In genomic region chr9:131747352-131747751, GRCh38 we compare ENCODE assay signal across 9 cellular contexts. TPM values are rescaled to one million over a fixed set of nuclear protein-coding genes. Genes with fewer than 3 reads are reported as not detected.
DNase-seq lines count a peak whose midpoint lies in the region; ATAC-seq, FAIRE-seq and TF ChIP-seq lines count a peak whose summit lies in the region.
"Had no signal": no experiment of that assay in that cellular context is flagged by ENCODE, and none has a peak within 500 bp of the region (broad histone marks: within the 10 kb centered on the region; RNA-seq: fewer than 3 reads in every experiment).

No MANE protein-coding gene starts in this region.

- H3K27me3 Mint-ChIP-seq in astrocyte (ENCODE audit: low read depth, unreplicated experiment), result peaks cover 4% of the 10 kb centered on the region

- no peaks in the 10 kb centered on the region for H3K9me3 ChIP-seq in A673 (ENCODE audit: low read depth, low read length, poor library complexity, severe bottlenecking)
- no peaks in the 10 kb centered on the region for H3K9me3 ChIP-seq in astrocyte (ENCODE audit: insufficient read depth, low read depth, low read length)
- H3K9me3 ChIP-seq in tibial artery, result no peaks in the 10 kb centered on the region

- H3K27me3 ChIP-seq in A673 (replicated peaks; ENCODE audit: insufficient read depth, low read depth, low read length, poor library complexity) (no peaks in the 10 kb centered on the region), astrocyte (ENCODE audit: insufficient read depth, low read length) (peaks cover 6% of the 10 kb centered on the region), tibial artery (no peaks in the 10 kb centered on the region)

- no peak overlapping the region for H3K4me3 Mint-ChIP-seq in astrocyte (ENCODE audit: unreplicated experiment)

- peak; percentile 65 for TF ChIP-seq CTCF in A673 (conservative IDR thresholded peaks at IDR 0.05; ENCODE audit: low read depth, low read length)
- peak; percentile 50 for TF ChIP-seq CTCF in astrocyte (IDR thresholded peaks at IDR 0.05; ENCODE audit: insufficient read depth, low read depth, low read length)
- peak; percentile 36 to 45 for TF ChIP-seq CTCF in tibial artery (IDR thresholded peaks at IDR 0.05)

- intact Hi-C loops in A673 (cut with micrococcal nuclease; ENCODE audit: unreplicated experiment), result loop anchor here (2.0 to 10.0 kb wide), 3 partner anchors 157 to 395 kb away; partner anchors contain the start of gene POMT1
- intact Hi-C loops in tibial artery (cut with DNase I; ENCODE audit: low total_unique reads), result loop anchor here (10.0 kb wide), 1 partner anchor 403 kb away; no protein-coding TSS in a partner anchor

- no peaks in the 10 kb centered on the region for H3K9me3 Mint-ChIP-seq in astrocyte (ENCODE audit: unreplicated experiment)

- no peak for ATAC-seq in GM21367 (IDR thresholded peaks at IDR 0.05; ENCODE audit: unreplicated experiment)

- H3K27ac Mint-ChIP-seq in astrocyte (ENCODE audit: unreplicated experiment), result no peak overlapping the region

- no peaks in the 10 kb centered on the region for H4K20me1 ChIP-seq in astrocyte (ENCODE audit: insufficient read depth, low read length)

- H3K4me2 ChIP-seq in astrocyte (ENCODE audit: low read length), result no peak overlapping the region

- H3K27ac ChIP-seq in A673 (ENCODE audit: low read depth, low read length, poor library complexity, severe bottlenecking) (no peak overlapping the region), astrocyte (ENCODE audit: low read depth, low read length) (no peak overlapping the region), tibial artery (no peak overlapping the region)

- peak; percentile 71 for DNase-seq in A673 (ENCODE audit: low spot score)
- DNase-seq in GM03348 (ENCODE audit: low spot score), result peak; percentile 66
- DNase-seq in NCI-H446 treated with DMSO at 0.1 percent for 48 hours (lab: John Stamatoyannopoulos, UW), result peak; percentile 12
- peak; percentile 32 for DNase-seq in astrocyte (ENCODE audit: low read depth)
- peak; percentile 77 for DNase-seq in inferior parietal cortex (ENCODE audit: extremely low spot score)
- DNase-seq in tibial artery, result no peak
- no peak for DNase-seq in NCI-H187 (lab: John Stamatoyannopoulos, UW)

- H3K9ac ChIP-seq in astrocyte (ENCODE audit: low read length), result no peak overlapping the region

- H3K36me3 Mint-ChIP-seq in astrocyte (ENCODE audit: low read depth, unreplicated experiment), result no peaks in the 10 kb centered on the region

- H3K36me3 ChIP-seq in A673 (ENCODE audit: insufficient read depth, low read length, poor library complexity, severe bottlenecking) (no peaks in the 10 kb centered on the region), astrocyte (ENCODE audit: insufficient read depth, low read length) (no peaks in the 10 kb centered on the region), tibial artery (no peaks in the 10 kb centered on the region)

- no TSS peak for BruUV-seq in A673 (replicated peaks; lab: Mats Ljungman, UMichigan)

- H3K4me1 Mint-ChIP-seq in astrocyte (ENCODE audit: low read depth, unreplicated experiment), result peaks cover 7% of the 10 kb centered on the region

- no peak for FAIRE-seq in astrocyte (lab: Jason Lieb, UNC)
- FAIRE-seq: colon had no signal

- H3K79me2 ChIP-seq in astrocyte (ENCODE audit: insufficient read depth, low read length), result no peaks in the 10 kb centered on the region

- POLR2A ChIA-PET in A673 (lab: Charles Lee; ENCODE audit: low non-redundant PET), result interaction anchor here (0.6 kb wide), 1 partner anchor 300 kb away, joined by 9 read pairs; no protein-coding TSS in a partner anchor

- no peak overlapping the region for H2AFZ ChIP-seq in astrocyte (ENCODE audit: low read depth, low read length)

- CTCF ChIA-PET in A673 (lab: Charles Lee), result no interaction called here

- no peaks in the 10 kb centered on the region for H3K4me1 ChIP-seq in A673 (ENCODE audit: insufficient read depth, low read length, poor library complexity, severe bottlenecking)
- H3K4me1 ChIP-seq in astrocyte (ENCODE audit: insufficient read depth, low read length), result no peaks in the 10 kb centered on the region
- H3K4me1 ChIP-seq in tibial artery, result no peaks in the 10 kb centered on the region

- no peak overlapping the region for H3K4me3 ChIP-seq in A673 (ENCODE audit: low read depth, low read length, poor library complexity, severe bottlenecking)
- no peak overlapping the region for H3K4me3 ChIP-seq in astrocyte (ENCODE audit: insufficient read depth, low read depth, low read length)
- no peak overlapping the region for H3K4me3 ChIP-seq in tibial artery

RNA-seq across cellular contexts. Expression of gene RAPGEF1, which starts 7.5 kb away (rescaled TPM):
- total RNA-seq in A673 (2021), result 56.4 and 61.5 TPM in 2 replicates
- total RNA-seq in astrocyte, result 63.2 and 76.8 TPM in 2 replicates

Comparison
In these comparisons a context has a peak if more than half of its experiments do, and no peak if none do; other contexts are left out.
1. DNase-seq: peak in A673 (single experiment), GM03348 (single experiment), NCI-H446 treated with DMSO at 0.1 percent for 48 hours (single experiment), astrocyte (single experiment) and inferior parietal cortex (single experiment); none in tibial artery (0 of 2) and NCI-H187 (0 of 2).
2. Peak in every context shown above with its lines, with median percentiles within 50 percentile points of each other: CTCF ChIP-seq.